Comparison of ENCODE assay signal across 11 cellular contexts in the genomic region with DNA sequence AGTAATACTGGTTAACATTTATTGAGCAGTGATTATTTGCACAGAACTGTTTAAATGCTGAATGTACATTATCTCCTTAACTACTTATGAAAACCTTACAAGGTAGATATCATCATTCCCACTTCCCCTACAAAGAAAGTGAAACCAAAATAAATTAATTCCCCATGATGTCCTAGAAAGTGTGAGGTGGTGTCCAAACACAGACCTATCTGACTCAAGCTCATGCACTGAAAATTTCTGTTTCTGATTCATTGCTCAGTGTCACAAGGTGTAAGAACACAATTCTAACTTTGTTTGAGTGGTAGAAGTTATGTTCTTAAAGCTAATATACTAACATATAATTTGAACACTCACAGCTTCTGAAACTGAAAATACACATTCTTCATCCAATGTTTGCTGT.
DNase-seq lines count a peak whose midpoint lies in the region; ATAC-seq, FAIRE-seq and TF ChIP-seq lines count a peak whose summit lies in the region.
"Had no signal": no experiment of that assay in that cellular context is flagged by ENCODE, and none has a peak within 500 bp of the region (broad histone marks: within the 10 kb centered on the region; RNA-seq: fewer than 3 reads in every experiment).

No MANE protein-coding gene starts in this region.

- no peaks in the 10 kb centered on the region for H3K36me3 ChIP-seq in bronchial epithelial cell (ENCODE audit: control insufficient read depth, insufficient read depth, low read length)
- H3K36me3 ChIP-seq: transverse colon had no signal

- no peaks in the 10 kb centered on the region for H3K4me1 ChIP-seq in right cardiac atrium (ENCODE audit: control insufficient read depth, insufficient read depth, low read length)
- H3K4me1 ChIP-seq: transverse colon had no signal

- TF ChIP-seq CTCF in bronchial epithelial cell (IDR thresholded peaks at IDR 0.05; ENCODE audit: insufficient read depth, low read length, severe bottlenecking): no peak

- H3K27me3 ChIP-seq in bronchial epithelial cell (ENCODE audit: control insufficient read depth, insufficient read depth, low read length): no peaks in the 10 kb centered on the region
- no peaks in the 10 kb centered on the region for H3K27me3 ChIP-seq in right cardiac atrium (ENCODE audit: control insufficient read depth, insufficient read depth)
- H3K27me3 ChIP-seq: transverse colon had no signal

- H3K4me3 ChIP-seq in bronchial epithelial cell (ENCODE audit: low read depth, low read length) (no peak overlapping the region), right cardiac atrium (ENCODE audit: low read length) (no peak overlapping the region)
- H3K4me3 ChIP-seq: transverse colon had no signal

- FAIRE-seq in bronchial epithelial cell (lab: Jason Lieb, UNC): no peak

- intact Hi-C loops in right cardiac atrium (cut with DNase I): no loop called here

- no peak overlapping the region for H3K27ac ChIP-seq in right cardiac atrium (ENCODE audit: low read length)
- H3K27ac ChIP-seq: transverse colon had no signal

- peak; percentile 45 for ATAC-seq in GM18499 (IDR thresholded peaks at IDR 0.05; ENCODE audit: insufficient read depth, unreplicated experiment)
- peak; percentile 68 for ATAC-seq in GM19463 (IDR thresholded peaks at IDR 0.05; ENCODE audit: unreplicated experiment)
- peak; percentile 38 for ATAC-seq in HG03108 (IDR thresholded peaks at IDR 0.05; ENCODE audit: unreplicated experiment)
- ATAC-seq in right cardiac atrium: no peak

- no peaks in the 10 kb centered on the region for H3K9me3 ChIP-seq in right cardiac atrium (ENCODE audit: control insufficient read depth, low read length)
- H3K9me3 ChIP-seq: transverse colon had no signal

- DNase-seq in bronchial epithelial cell (ENCODE audit: low read depth): peak; percentile 1
- DNase-seq in stimulated activated naive CD4-positive, alpha-beta T cell (lab: John Stamatoyannopoulos, UW): no peak
- no peak for DNase-seq in cerebellar nuclear complex (lab: John Stamatoyannopoulos, UW)
- DNase-seq in right cardiac atrium: no peak
- no peak for DNase-seq in NOMO-1 treated with DMSO at 0.1 percent for 48 hours (lab: John Stamatoyannopoulos, UW; ENCODE audit: unreplicated experiment)
- DNase-seq: midbrain, NCI-H1694, transverse colon had no signal

Comparison
In these comparisons a context has a peak if more than half of its experiments do, and no peak if none do; other contexts are left out.
1. ATAC-seq: peak in GM18499 (single experiment), GM19463 (single experiment) and HG03108 (single experiment); none in right cardiac atrium (0 of 2).